ENCODE assay signal across 10 cellular contexts in genomic region chr4:31089815-31090214, GRCh38.
DNase-seq lines count a peak whose midpoint lies in the region; ATAC-seq and TF ChIP-seq lines count a peak whose summit lies in the region.
"Had no signal": no experiment of that assay in that cellular context is flagged by ENCODE, and none has a peak within 500 bp of the region (broad histone marks: within the 10 kb centered on the region; RNA-seq: fewer than 3 reads in every experiment).

No MANE protein-coding gene starts in this region.

- no peaks in the 10 kb centered on the region for H3K4me1 Mint-ChIP-seq in stimulated activated effector memory CD8-positive, alpha-beta T cell treated with anti-CD3 and anti-CD28 coated beads, Interleukin-12 subunit alpha, Interleukin-12 subunit beta, amount 100 ng/mL, for 72 hours
- no peaks in the 10 kb centered on the region for H3K4me1 Mint-ChIP-seq in stimulated activated naive CD8-positive, alpha-beta T cell treated with anti-CD3 and anti-CD28 coated beads, Interleukin-15, amount 100 ng/mL, for 72 hours
- H3K4me1 Mint-ChIP-seq: activated naive CD4-positive, alpha-beta T cell treated with anti-CD3 and anti-CD28 coated beads, Interleukin-2, amount 50 U/mL, for 24 hours had no signal

- H3K27me3 Mint-ChIP-seq in stimulated activated naive CD8-positive, alpha-beta T cell treated with anti-CD3 and anti-CD28 coated beads, Interleukin-15, amount 100 ng/mL, for 72 hours: no peaks in the 10 kb centered on the region
- H3K27me3 Mint-ChIP-seq: activated naive CD4-positive, alpha-beta T cell treated with anti-CD3 and anti-CD28 coated beads, Interleukin-2, amount 50 U/mL, for 24 hours had no signal

- no peaks in the 10 kb centered on the region for H3K36me3 Mint-ChIP-seq in stimulated activated effector memory CD8-positive, alpha-beta T cell treated with anti-CD3 and anti-CD28 coated beads, Interleukin-12 subunit alpha, Interleukin-12 subunit beta, amount 100 ng/mL, for 72 hours
- H3K36me3 Mint-ChIP-seq: activated naive CD4-positive, alpha-beta T cell treated with anti-CD3 and anti-CD28 coated beads, Interleukin-2, amount 50 U/mL, for 24 hours had no signal

- no peak overlapping the region for H3K4me3 Mint-ChIP-seq in stimulated activated effector memory CD8-positive, alpha-beta T cell treated with anti-CD3 and anti-CD28 coated beads, Interleukin-12 subunit alpha, Interleukin-12 subunit beta, amount 100 ng/mL, for 72 hours
- H3K4me3 Mint-ChIP-seq in stimulated activated naive CD8-positive, alpha-beta T cell treated with anti-CD3 and anti-CD28 coated beads, Interleukin-15, amount 100 ng/mL, for 72 hours: no peak overlapping the region
- H3K4me3 Mint-ChIP-seq: activated naive CD4-positive, alpha-beta T cell treated with anti-CD3 and anti-CD28 coated beads, Interleukin-2, amount 50 U/mL, for 24 hours had no signal

- H3K4me3 ChIP-seq in epithelial cell of esophagus (ENCODE audit: low read length) (no peak overlapping the region), skeletal muscle cell (ENCODE audit: low read depth, low read length) (no peak overlapping the region)

- no peak for TF ChIP-seq CTCF in epithelial cell of esophagus (IDR thresholded peaks at IDR 0.05; ENCODE audit: insufficient read depth, low read depth, low read length, missing control alignments)

- ATAC-seq in stimulated activated effector memory CD8-positive, alpha-beta T cell treated with anti-CD3 and anti-CD28 coated beads, Interleukin-12 subunit alpha, Interleukin-12 subunit beta, amount 100 ng/mL, for 72 hours: no peak
- ATAC-seq in stimulated activated naive CD8-positive, alpha-beta T cell treated with anti-CD3 and anti-CD28 coated beads, Interleukin-15, amount 100 ng/mL, for 72 hours: no peak
- ATAC-seq in GM18502 (IDR thresholded peaks at IDR 0.05; ENCODE audit: poor library complexity, unreplicated experiment): no peak

- no peak overlapping the region for H3K27ac Mint-ChIP-seq in stimulated activated effector memory CD8-positive, alpha-beta T cell treated with anti-CD3 and anti-CD28 coated beads, Interleukin-12 subunit alpha, Interleukin-12 subunit beta, amount 100 ng/mL, for 72 hours
- no peak overlapping the region for H3K27ac Mint-ChIP-seq in stimulated activated naive CD8-positive, alpha-beta T cell treated with anti-CD3 and anti-CD28 coated beads, Interleukin-15, amount 100 ng/mL, for 72 hours
- H3K27ac Mint-ChIP-seq: activated naive CD4-positive, alpha-beta T cell treated with anti-CD3 and anti-CD28 coated beads, Interleukin-2, amount 50 U/mL, for 24 hours had no signal

- DNase-seq in LoVo (ENCODE audit: low spot score): peak; percentile 42
- peak; percentile 93 for DNase-seq in NCI-H69 (lab: John Stamatoyannopoulos, UW)
- peak; percentile 96 for DNase-seq in epithelial cell of esophagus (ENCODE audit: low read depth)
- peak; percentile 21 for DNase-seq in skeletal muscle cell (ENCODE audit: low read depth)
- no peak for DNase-seq in stimulated activated effector memory CD8-positive, alpha-beta T cell treated with anti-CD3 and anti-CD28 coated beads, Interleukin-12 subunit alpha, Interleukin-12 subunit beta, amount 100 ng/mL, for 72 hours (ENCODE audit: low spot score in 2 of 2)
- DNase-seq in stimulated activated naive CD8-positive, alpha-beta T cell treated with anti-CD3 and anti-CD28 coated beads, Interleukin-15, amount 100 ng/mL, for 72 hours: no peak
- DNase-seq: hippocampal formation, T-helper 9 cell had no signal

- peaks cover 10% of the 10 kb centered on the region for H3K9me3 Mint-ChIP-seq in stimulated activated effector memory CD8-positive, alpha-beta T cell treated with anti-CD3 and anti-CD28 coated beads, Interleukin-12 subunit alpha, Interleukin-12 subunit beta, amount 100 ng/mL, for 72 hours
- H3K9me3 Mint-ChIP-seq in stimulated activated naive CD8-positive, alpha-beta T cell treated with anti-CD3 and anti-CD28 coated beads, Interleukin-15, amount 100 ng/mL, for 72 hours: peaks cover 2 to 5% of the 10 kb centered on the region in 2 donors
- H3K9me3 Mint-ChIP-seq: activated naive CD4-positive, alpha-beta T cell treated with anti-CD3 and anti-CD28 coated beads, Interleukin-2, amount 50 U/mL, for 24 hours had no signal

Comparison
In these comparisons a context has a peak if more than half of its experiments do, and no peak if none do; other contexts are left out.
1. DNase-seq: peak in LoVo (single experiment), NCI-H69 (single experiment), epithelial cell of esophagus (single experiment) and skeletal muscle cell (single experiment); none in stimulated activated effector memory CD8-positive, alpha-beta T cell treated with anti-CD3 and anti-CD28 coated beads, Interleukin-12 subunit alpha, Interleukin-12 subunit beta, amount 100 ng/mL, for 72 hours (0 of 2) and stimulated activated naive CD8-positive, alpha-beta T cell treated with anti-CD3 and anti-CD28 coated beads, Interleukin-15, amount 100 ng/mL, for 72 hours (0 of 2).